Comparison of ENCODE assay signal across 9 cellular contexts in the genomic region with DNA sequence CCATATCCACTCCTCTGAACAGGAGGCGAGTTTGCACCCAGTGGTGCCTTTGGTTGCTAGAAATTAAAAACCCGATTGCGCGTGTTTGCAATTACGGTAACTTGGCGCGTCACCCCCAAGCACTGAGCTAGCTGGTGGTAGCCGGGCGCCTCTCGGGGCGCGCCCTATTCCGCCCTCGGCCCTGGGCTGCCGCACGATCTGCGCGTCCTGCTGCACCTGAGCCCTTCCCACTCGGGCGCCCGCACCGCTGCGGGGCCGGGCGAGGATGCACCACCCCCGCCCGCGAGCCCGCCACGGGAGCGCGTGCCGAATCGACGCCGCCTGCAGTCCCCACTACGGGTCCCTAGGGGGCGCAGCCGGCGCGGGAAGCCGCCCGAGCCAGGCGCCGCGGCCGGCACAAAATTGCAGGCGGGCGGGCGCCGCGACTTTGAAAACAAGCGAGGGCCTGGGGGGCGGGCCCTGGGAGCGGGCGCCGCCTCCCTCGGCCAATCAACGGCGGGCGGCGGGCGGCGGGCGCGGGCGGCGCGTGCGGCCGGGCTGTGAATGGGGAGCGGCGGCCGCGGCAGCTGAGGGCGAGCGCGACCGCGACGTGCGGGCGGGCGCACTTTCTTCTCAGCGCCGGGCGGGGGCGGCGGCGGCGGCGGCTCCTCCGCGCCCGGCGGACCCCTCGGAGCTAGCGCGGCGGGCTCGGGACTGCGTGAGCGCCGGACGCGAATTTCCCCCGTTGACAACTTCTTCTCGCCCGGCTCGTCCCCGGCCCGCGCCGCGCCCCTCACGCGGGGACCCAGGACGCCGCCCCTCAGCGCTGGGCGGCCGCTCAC. TPM values are rescaled to one million over a fixed set of nuclear protein-coding genes. Genes with fewer than 3 reads are reported as not detected.
A peak's percentile ranks its signal among the peaks of the same experiment; 100 is the strongest.
DNase-seq lines count a peak whose midpoint lies in the region; ATAC-seq, FAIRE-seq and TF ChIP-seq lines count a peak whose summit lies in the region.
"Had no signal": no experiment of that assay in that cellular context is flagged by ENCODE, and none has a peak within 500 bp of the region (broad histone marks: within the 10 kb centered on the region; RNA-seq: fewer than 3 reads in every experiment).

Gene SDK1 (plus strand): TSS at position 602 of the 821 bp plus-strand sequence. CDS start 335 bp downstream, outside the sequence.

- no peak for FAIRE-seq in A549 (lab: Jason Lieb, UNC)
- FAIRE-seq: G401.6 had no signal

- WGBS in A549 (ENCODE audit: missing lambda C conversion rate), result 4% methylated on average over 12 of the region's 122 CpGs
- WGBS in right lobe of liver (ENCODE audit: insufficient coverage, low coverage, low lambda C conversion rate, missing lambda C conversion rate), result 0% methylated on average over 13 of the region's 122 CpGs

- TF ChIP-seq CTCF in A549 (IDR thresholded peaks at IDR 0.05) (peak; percentile 95), right lobe of liver (IDR thresholded peaks at IDR 0.05) (peak; percentile 91 to 97 (median 94))

- TF ChIP-seq POLR2A in A549 (IDR thresholded peaks at IDR 0.05; ENCODE audit: low read length) (no peak), right lobe of liver (IDR thresholded peaks at IDR 0.05) (peak; percentile 15)

- peak; percentile 88 to 92 for ATAC-seq in A549
- ATAC-seq in GM18868 (IDR thresholded peaks at IDR 0.05; ENCODE audit: unreplicated experiment), result peak; percentile 92
- ATAC-seq in HG03108 (IDR thresholded peaks at IDR 0.05; ENCODE audit: unreplicated experiment), result peak; percentile 89
- ATAC-seq in right lobe of liver, result peak; percentile 96 to 99 (median 98)

- no peaks in the 10 kb centered on the region for H3K9me3 ChIP-seq in A549
- H3K9me3 ChIP-seq in right lobe of liver, result no peaks in the 10 kb centered on the region

- no peak for TF ChIP-seq EP300 in A549 (IDR thresholded peaks at IDR 0.05)

- H3K4me2 ChIP-seq in A549, result peak within 1 kb of the TSS; percentile 98

- peak within 1 kb of the TSS; percentile 74 to 87 for H3K27ac ChIP-seq in A549
- H3K27ac ChIP-seq in right lobe of liver, result no peak within 1 kb of the TSS

- H3K27me3 ChIP-seq in right lobe of liver, result no peaks in the 10 kb centered on the region

- CTCF ChIA-PET in A549 (lab: Yijun Ruan, JAX), result interaction anchor here (0.6 to 4.7 kb wide), 26 partner anchors 8 to 1163 kb away, joined by 3 to 31 read pairs (median 4); no protein-coding TSS in a partner anchor

- TF ChIP-seq RAD21 in A549 (conservative IDR thresholded peaks at IDR 0.05 in 1 of 2, IDR thresholded peaks at IDR 0.05 in 1 of 2), result peak; percentile 48 to 90; a peak in 4 of 5 replicates

- H3K4me3 ChIP-seq in A549, result peak within 1 kb of the TSS; percentile 84
- peak within 1 kb of the TSS; percentile 35 to 53 (median 43) for H3K4me3 ChIP-seq in right lobe of liver

- POLR2A ChIA-PET in A549 (lab: Yijun Ruan, JAX), result interaction anchor here (1.1 kb wide), 1 partner anchor 543 kb away, joined by 3 read pairs; no protein-coding TSS in a partner anchor

- no peaks in the 10 kb centered on the region for H3K36me3 ChIP-seq in right lobe of liver

- DNase-seq in A549 (ENCODE audit: low read depth in 1 of 2, low spot score in 1 of 2), result peak; percentile 59 to 91
- peak; percentile 97 for DNase-seq in NCI-H226
- DNase-seq in activated CD4-positive, alpha-beta T cell treated with anti-CD3 and anti-CD28 coated beads, Interleukin-2, amount 50 U/mL, for 1 hour, result peak; percentile 88
- peak; percentile 94 for DNase-seq in dermis blood vessel endothelial cell
- DNase-seq in right lobe of liver, result peak; percentile 92 to 93 (median 92)
- DNase-seq in stimulated activated CD4-positive, alpha-beta T cell treated with anti-CD3 and anti-CD28 coated beads, Interleukin-4, amount 100 ng/mL, for 1 hour, result peak; percentile 94

- intact Hi-C loops in right lobe of liver (cut with DNase I), result no loop called here

- H3K4me1 ChIP-seq in A549, result peaks cover 8% of the 10 kb centered on the region; the same call in 1 of the 3 replicates
- H3K4me1 ChIP-seq in right lobe of liver, result peaks cover 0 to 10% (median 0%) of the 10 kb centered on the region in 4 donors

TF ChIP-seq in A549, 52 proteins besides CTCF, POLR2A, EP300 and RAD21:
- no peak for TF ChIP-seq BHLHE40 (IDR thresholded peaks at IDR 0.05; ENCODE audit: low read depth, low read length)
- TF ChIP-seq PHF8 (IDR thresholded peaks at IDR 0.05; ENCODE audit: borderline replicate concordance, low read depth), result no peak
- TF ChIP-seq ZSCAN20 (CRISPR knock-in tag; IDR thresholded peaks at IDR 0.05), result no peak
- no peak for TF ChIP-seq HOXB13 (CRISPR knock-in tag; IDR thresholded peaks at IDR 0.05; ENCODE audit: low read depth)
- TF ChIP-seq HOXB5 (CRISPR knock-in tag; IDR thresholded peaks at IDR 0.05), result 0 out of 2 replicates have a peak, but pooled peaks have one; percentile 14
- no peak for TF ChIP-seq NPAS2 (CRISPR knock-in tag; IDR thresholded peaks at IDR 0.05; ENCODE audit: borderline replicate concordance)
- TF ChIP-seq FOSL2 (IDR thresholded peaks at IDR 0.05), result no peak
- TF ChIP-seq FOSL2 (CRISPR knock-in tag; IDR thresholded peaks at IDR 0.05), result peak; percentile 33; the same call in 1 of the 2 replicates
- TF ChIP-seq, protein P1, sequence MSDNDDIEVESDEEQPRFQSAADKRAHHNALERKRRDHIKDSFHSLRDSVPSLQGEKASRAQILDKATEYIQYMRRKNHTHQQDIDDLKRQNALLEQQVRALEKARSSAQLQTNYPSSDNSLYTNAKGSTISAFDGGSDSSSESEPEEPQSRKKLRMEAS (IDR thresholded peaks at IDR 0.05), result peak; percentile 93
- peak; percentile 54; the same call in 1 of the 2 replicates for TF ChIP-seq FOXS1 (CRISPR knock-in tag; IDR thresholded peaks at IDR 0.05)
- TF ChIP-seq ATOH8 (CRISPR knock-in tag; IDR thresholded peaks at IDR 0.05; ENCODE audit: low read depth), result no peak
- TF ChIP-seq ZNF302 (CRISPR knock-in tag; IDR thresholded peaks at IDR 0.05), result no peak
- TF ChIP-seq TFCP2L1 (CRISPR knock-in tag; IDR thresholded peaks at IDR 0.05), result no peak
- no peak for TF ChIP-seq NFE2L2 (conservative IDR thresholded peaks at IDR 0.05; ENCODE audit: low read length)
- TF ChIP-seq SMC3 (IDR thresholded peaks at IDR 0.05), result peak; percentile 83
- TF ChIP-seq ZFP36 (IDR thresholded peaks at IDR 0.05; ENCODE audit: borderline replicate concordance, partially characterized antibody), result no peak
- TF ChIP-seq KDM5A (IDR thresholded peaks at IDR 0.05), result no peak
- TF ChIP-seq PBX3 (IDR thresholded peaks at IDR 0.05), result no peak
- no peak for TF ChIP-seq RFX5 (IDR thresholded peaks at IDR 0.05)
- TF ChIP-seq ZC3H11A (IDR thresholded peaks at IDR 0.05), result no peak
- TF ChIP-seq E2F6 (IDR thresholded peaks at IDR 0.05; ENCODE audit: borderline replicate concordance, low read depth), result peak; percentile 95
- no peak for TF ChIP-seq KDM1A (IDR thresholded peaks at IDR 0.05; ENCODE audit: low read depth)
- TF ChIP-seq CEBPB (IDR thresholded peaks at IDR 0.05), result no peak
- TF ChIP-seq CBX2 (IDR thresholded peaks at IDR 0.05; ENCODE audit: borderline replicate concordance, low read depth), result no peak
- no peak for TF ChIP-seq BCL3 (IDR thresholded peaks at IDR 0.05)
- TF ChIP-seq HDAC2 (IDR thresholded peaks at IDR 0.05), result no peak
TF ChIP-seq in A549: peak in this region for 6.

RNA-seq across cellular contexts. Expression of gene SDK1, which starts in this region (rescaled TPM):
- polyA plus RNA-seq in A549 (2011; rRNA removed), result 0.12 and 0.20 TPM in 2 replicates
- polyA plus RNA-seq in A549 (2012; cell fraction: cytosol; rRNA removed), result 0.05 and 0.09 TPM in 2 replicates
- 0.13 and 0.18 TPM in 2 replicates for polyA plus RNA-seq in A549 (2012; cell fraction: nucleus; rRNA removed)
- polyA plus RNA-seq in A549 (2017; fragmentation: RNase III; extraction: RNeasy Plus Mini Kit Qiagen cat#74134 plus additional on column Dnase treatment), result 0.28 to 0.65 TPM (median 0.29 TPM) in 3 replicates
- 0.25 and 0.49 TPM in 2 replicates for polyA minus RNA-seq in A549 (2011; rRNA and poly(A)+ RNA removed)
- 0.23 and 0.34 TPM in 2 replicates for total RNA-seq in dermis blood vessel endothelial cell
- total RNA-seq in right lobe of liver, result 1 to 10 TPM in 2 of 6 experiments, under 1 TPM in 4; 0.07 to 1.4 (median 0.65) TPM

Comparison
In these comparisons a context has a peak if more than half of its experiments do, and no peak if none do; other contexts are left out.
1. Peak in DNase-seq, ATAC-seq, H3K4me3 ChIP-seq, H3K27ac ChIP-seq and H3K4me2 ChIP-seq in A549; RNA of the gene not detected or under 1 TPM.
2. Peak in DNase-seq in dermis blood vessel endothelial cell; RNA of the gene not detected or under 1 TPM.